21 cellular contexts compared by ENCODE assay signal in the genomic region with DNA sequence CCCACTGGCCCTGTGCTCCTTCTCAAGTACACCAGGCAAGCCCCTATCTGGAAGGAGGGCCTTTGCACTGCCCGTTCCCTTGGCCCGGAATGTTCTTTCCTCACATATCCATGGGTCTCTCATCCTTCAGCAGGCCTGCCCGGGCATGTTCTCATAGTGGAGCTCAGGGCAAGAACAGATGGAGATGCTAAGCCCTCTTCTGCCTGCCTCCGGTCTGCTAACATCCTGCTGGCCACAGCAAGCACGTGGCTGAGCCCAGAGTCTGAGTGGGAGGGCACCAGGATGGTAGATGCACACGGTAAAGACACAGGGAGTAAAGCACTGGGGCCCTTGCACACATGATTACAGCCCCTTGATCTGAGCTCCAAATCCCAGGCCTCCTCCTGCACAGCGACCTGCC. TPM values are rescaled to one million over a fixed set of nuclear protein-coding genes. Genes with fewer than 3 reads are reported as not detected.
DNase-seq lines count a peak whose midpoint lies in the region; ATAC-seq and TF ChIP-seq lines count a peak whose summit lies in the region.
"Had no signal": no experiment of that assay in that cellular context is flagged by ENCODE, and none has a peak within 500 bp of the region (broad histone marks: within the 10 kb centered on the region; RNA-seq: fewer than 3 reads in every experiment).

No MANE protein-coding gene starts in this region.

- H3K4me3 ChIP-seq in RWPE2 (ENCODE audit: severe bottlenecking): no peak overlapping the region
- H3K4me3 ChIP-seq in skin epidermis: no peak overlapping the region
- no peak overlapping the region for H3K4me3 ChIP-seq in mucosa of descending colon
- H3K4me3 ChIP-seq: tibial artery had no signal

- TF ChIP-seq CTCF in RWPE2 (IDR thresholded peaks at IDR 0.05; ENCODE audit: poor library complexity, severe bottlenecking) (no peak), mucosa of descending colon (IDR thresholded peaks at IDR 0.05) (no peak)

- H3K27me3 ChIP-seq in RWPE2 (ENCODE audit: insufficient read depth, poor library complexity, severe bottlenecking): no peaks in the 10 kb centered on the region

- intact Hi-C loops in mucosa of descending colon (cut with DNase I, micrococcal nuclease): loop anchor here (10.0 kb wide), 2 partner anchors 168 to 178 kb away; no protein-coding TSS in a partner anchor

- H3K4me1 ChIP-seq in RWPE2 (ENCODE audit: insufficient read depth, poor library complexity, severe bottlenecking): peaks cover 14% of the 10 kb centered on the region
- no peaks in the 10 kb centered on the region for H3K4me1 ChIP-seq in mucosa of descending colon (ENCODE audit: low read depth)

- H3K27ac ChIP-seq in RWPE2 (ENCODE audit: poor library complexity, severe bottlenecking) (peak overlapping the region; percentile 23), skin epidermis (peak overlapping the region in 12 of 21 experiments; percentile 7 to 84 (median 62))
- H3K27ac ChIP-seq: HL-60, tibial artery had no signal

- no peaks in the 10 kb centered on the region for H3K9me3 ChIP-seq in RWPE2 (ENCODE audit: severe bottlenecking)
- H3K9me3 ChIP-seq in mucosa of descending colon: no peaks in the 10 kb centered on the region
- H3K9me3 ChIP-seq: tibial artery had no signal

- H3K36me3 ChIP-seq in RWPE2 (ENCODE audit: low read depth) (no peaks in the 10 kb centered on the region), mucosa of descending colon (ENCODE audit: low read depth) (no peaks in the 10 kb centered on the region)
- H3K36me3 ChIP-seq: tibial artery had no signal

- DNase-seq in LHCN-M2 (ENCODE audit: low read depth): peak; percentile 22
- peak; percentile 81 for DNase-seq in RWPE2 (ENCODE audit: low spot score)
- DNase-seq in mucosa of descending colon: no peak
- DNase-seq in NCI-H1105 (lab: John Stamatoyannopoulos, UW): no peak
- DNase-seq in A172 (ENCODE audit: low spot score): no peak
- DNase-seq: activated CD8-positive, alpha-beta T cell treated with anti-CD3 and anti-CD28 coated beads for 36 hours; amygdala; DMS79 treated with DMSO at 0.1 percent for 48 hours; effector CD4-positive, alpha-beta T cell; foreskin melanocyte; NCI-H2081 treated with DMSO at 0.1 percent for 48 hours; tibial artery had no signal

- ATAC-seq in RWPE2 (ENCODE audit: low read depth) (peak; percentile 65), esophagus mucosa (peak; percentile 29), HG03280 (IDR thresholded peaks at IDR 0.05; ENCODE audit: unreplicated experiment) (no peak), mucosa of descending colon (no peak)
- ATAC-seq: activated CD8-positive, alpha-beta T cell treated with anti-CD3 and anti-CD28 coated beads for 36 hours; HCT116 had no signal

RNA-seq across cellular contexts. Expression of gene ANKRD40CL, which starts 19.8 kb away (rescaled TPM):
- not detected in 2 replicates for total RNA-seq in LHCN-M2 (2014; rRNA removed)
- not detected for polyA plus RNA-seq in LHCN-M2 (2012)
- total RNA-seq in esophagus mucosa: not detected
- 10 to 100 TPM; 32.2 to 96.7 (median 57.6) TPM for total RNA-seq in mucosa of descending colon
- not detected in 2 replicates for total RNA-seq in A172 (2014; rRNA removed; shearing (Covaris generic))
- total RNA-seq: activated CD8-positive, alpha-beta T cell treated with anti-CD3 and anti-CD28 coated beads for 36 hours; activated T-helper 2 cell treated with anti-CD3 and anti-CD28 coated beads, Interferon-gamma antibody, Interleukin-2, Interleukin-4, amounts not matched to agents 10 μg/mL and 5 μg/mL and 100 μg/mL, durations not matched to agents 14 hours and 24 hours and 36 hours; lung microvascular endothelial cell; osteocyte; SK-MEL-5 had no signal

RNA-seq across cellular contexts. Expression of gene WFIKKN2, which starts 48.3 kb away (rescaled TPM):
- total RNA-seq in LHCN-M2 (2014; rRNA removed): not detected in 2 replicates
- 0.06 TPM for polyA plus RNA-seq in LHCN-M2 (2012)
- total RNA-seq in esophagus mucosa: not detected
- under 1 TPM; 0.07 to 0.76 (median 0.17) TPM for total RNA-seq in mucosa of descending colon
- total RNA-seq in A172 (2014; rRNA removed; shearing (Covaris generic)): not detected in 2 replicates
- total RNA-seq: activated CD8-positive, alpha-beta T cell treated with anti-CD3 and anti-CD28 coated beads for 36 hours; activated T-helper 2 cell treated with anti-CD3 and anti-CD28 coated beads, Interferon-gamma antibody, Interleukin-2, Interleukin-4, amounts not matched to agents 10 μg/mL and 5 μg/mL and 100 μg/mL, durations not matched to agents 14 hours and 24 hours and 36 hours; lung microvascular endothelial cell; osteocyte; SK-MEL-5 had no signal

Comparison
In these comparisons a context has a peak if more than half of its experiments do, and no peak if none do; other contexts are left out.
1. DNase-seq: peak in LHCN-M2 (single experiment) and RWPE2 (single experiment); none in mucosa of descending colon (0 of 3), NCI-H1105 (single experiment) and A172 (single experiment).
2. ATAC-seq: peak in RWPE2 (single experiment) and esophagus mucosa (single experiment); none in HG03280 (single experiment) and mucosa of descending colon (single experiment).
3. RNA of gene ANKRD40CL, which starts 19.8 kb away (total RNA-seq): 32.2 to 96.7 TPM in mucosa of descending colon; not detected in esophagus mucosa (single experiment), not detected in LHCN-M2 and not detected in A172; every median in the first group is over 10 times any median in the second.